ENCODE assay signal across 8 cellular contexts in genomic region chr3:44954962-44955361, GRCh38. TPM values are rescaled to one million over a fixed set of nuclear protein-coding genes. Genes with fewer than 3 reads are reported as not detected.
DNase-seq lines count a peak whose midpoint lies in the region; ATAC-seq and TF ChIP-seq lines count a peak whose summit lies in the region.

No MANE protein-coding gene starts in this region.

- dilution Hi-C loops in mammary epithelial cell (cut with HindIII; ENCODE audit: low sequenced_read_pairs): no loop called here

- POLR2A ChIA-PET in MCF 10A (lab: Yijun Ruan, JAX): no interaction called here

- H3K9ac ChIP-seq in mammary epithelial cell (ENCODE audit: insufficient read depth, low read length): no peak overlapping the region

- H4K20me1 ChIP-seq in mammary epithelial cell (ENCODE audit: insufficient read depth, low read length): no peaks in the 10 kb centered on the region

- H3K36me3 Mint-ChIP-seq in MCF 10A (ENCODE audit: insufficient read depth, unreplicated experiment): peaks cover 19% of the 10 kb centered on the region
- peaks cover 30 to 36% of the 10 kb centered on the region in 2 donors for H3K36me3 Mint-ChIP-seq in stimulated activated naive B cell treated with anti-CD40 and anti-IgM and Interleukin-4, amounts not matched to agents 10 μg/mL and 1 μg/mL and 100 μg/mL, for 72 hours
- H3K36me3 Mint-ChIP-seq in activated naive CD4-positive, alpha-beta T cell treated with anti-CD3 and anti-CD28 coated beads for 36 hours (ENCODE audit: low read depth): peaks cover 5% of the 10 kb centered on the region

- intact Hi-C loops in MCF 10A (cut with micrococcal nuclease): no loop called here
- intact Hi-C loops in mammary epithelial cell (cut with micrococcal nuclease): no loop called here
- intact Hi-C loops in activated naive CD4-positive, alpha-beta T cell treated with anti-CD3 and anti-CD28 coated beads for 36 hours (cut with micrococcal nuclease): no loop called here

- no peak overlapping the region for H3K27ac ChIP-seq in mammary epithelial cell (ENCODE audit: insufficient read depth, low read depth, low read length)

- no peak overlapping the region for H3K4me3 Mint-ChIP-seq in MCF 10A (ENCODE audit: unreplicated experiment)
- H3K4me3 Mint-ChIP-seq in stimulated activated naive B cell treated with anti-CD40 and anti-IgM and Interleukin-4, amounts not matched to agents 10 μg/mL and 1 μg/mL and 100 μg/mL, for 72 hours: no peak overlapping the region
- no peak overlapping the region for H3K4me3 Mint-ChIP-seq in activated naive CD4-positive, alpha-beta T cell treated with anti-CD3 and anti-CD28 coated beads for 36 hours

- TF ChIP-seq CTCF in MCF 10A (IDR thresholded peaks at IDR 0.05; ENCODE audit: unreplicated experiment) (no peak), mammary epithelial cell (conservative IDR thresholded peaks at IDR 0.05 in 1 of 2, IDR thresholded peaks at IDR 0.05 in 1 of 2; ENCODE audit: extremely low read depth in 1 of 2, insufficient read depth in 1 of 2, low read depth in 1 of 2, low read length in 2 of 2) (no peak)

- no peaks in the 10 kb centered on the region for H3K27me3 ChIP-seq in mammary epithelial cell (ENCODE audit: insufficient read depth, low read length)

- H3K79me2 ChIP-seq in mammary epithelial cell (ENCODE audit: insufficient read depth, low read length): peaks cover 94% of the 10 kb centered on the region

- no peaks in the 10 kb centered on the region for H3K4me1 Mint-ChIP-seq in MCF 10A (ENCODE audit: insufficient read depth, unreplicated experiment)
- peaks cover 42 to 57% of the 10 kb centered on the region in 2 donors for H3K4me1 Mint-ChIP-seq in stimulated activated naive B cell treated with anti-CD40 and anti-IgM and Interleukin-4, amounts not matched to agents 10 μg/mL and 1 μg/mL and 100 μg/mL, for 72 hours
- H3K4me1 Mint-ChIP-seq in activated naive CD4-positive, alpha-beta T cell treated with anti-CD3 and anti-CD28 coated beads for 36 hours (ENCODE audit: low read depth): no peaks in the 10 kb centered on the region

- 35% methylated on average over 2 of the region's 3 CpGs for WGBS in mammary epithelial cell (ENCODE audit: low coverage, missing lambda C conversion rate)

- peaks cover 4% of the 10 kb centered on the region for H3K36me3 ChIP-seq in mammary epithelial cell (ENCODE audit: insufficient read depth, low read length)

- H3K4me2 ChIP-seq in mammary epithelial cell (ENCODE audit: insufficient read depth, low read depth, low read length): no peak overlapping the region

- peak; percentile 99 for ATAC-seq in stimulated activated naive B cell treated with anti-CD40 and anti-IgM and Interleukin-4, amounts not matched to agents 10 μg/mL and 1 μg/mL and 100 μg/mL, for 72 hours (replicated peaks)

- CTCF ChIA-PET in MCF 10A (lab: Yijun Ruan, JAX) (interaction anchor here (1.0 kb wide), 1 partner anchor 14 kb away, joined by 3 read pairs; no protein-coding TSS in a partner anchor), mammary epithelial cell (lab: Charles Lee; ENCODE audit: low non-redundant PET) (no interaction called here)
- CTCF ChIA-PET in activated naive CD4-positive, alpha-beta T cell treated with anti-CD3 and anti-CD28 coated beads for 36 hours (lab: Charles Lee): no interaction called here

- DNase-seq in MCF 10A (ENCODE audit: unreplicated experiment) (peak; percentile 49), mammary epithelial cell (no peak), HT-29 (ENCODE audit: low spot score) (peak; percentile 52), dermis blood vessel endothelial cell (peak; percentile 73), COLO668 (lab: John Stamatoyannopoulos, UW; ENCODE audit: unreplicated experiment) (no peak)
- DNase-seq in stimulated activated naive B cell treated with anti-CD40 and anti-IgM and Interleukin-4, amounts not matched to agents 10 μg/mL and 1 μg/mL and 100 μg/mL, for 72 hours: no peak
- DNase-seq in activated naive CD4-positive, alpha-beta T cell treated with anti-CD3 and anti-CD28 coated beads for 36 hours: no peak
- no peak for DNase-seq in stimulated activated naive CD4-positive, alpha-beta T cell (lab: John Stamatoyannopoulos, UW)

- H2AFZ ChIP-seq in mammary epithelial cell (ENCODE audit: low read depth, low read length): no peak overlapping the region

- no TSS peak for BruUV-seq in MCF 10A (replicated peaks; lab: Mats Ljungman, UMichigan)
- no TSS peak for BruUV-seq in mammary epithelial cell (replicated peaks; lab: Mats Ljungman, UMichigan)

- H3K27ac Mint-ChIP-seq in MCF 10A (ENCODE audit: low read depth, unreplicated experiment): no peak overlapping the region
- H3K27ac Mint-ChIP-seq in stimulated activated naive B cell treated with anti-CD40 and anti-IgM and Interleukin-4, amounts not matched to agents 10 μg/mL and 1 μg/mL and 100 μg/mL, for 72 hours: peak overlapping the region; percentile 60
- no peak overlapping the region for H3K27ac Mint-ChIP-seq in activated naive CD4-positive, alpha-beta T cell treated with anti-CD3 and anti-CD28 coated beads for 36 hours

- no peak overlapping the region for H3K4me3 ChIP-seq in mammary epithelial cell (replicated peaks in 1 of 3; ENCODE audit: insufficient read depth in 1 of 3, low read depth in 2 of 3, low read length in 3 of 3)

- in situ Hi-C loops in mammary epithelial cell (cut with MboI; ENCODE audit: low sequenced_read_pairs in 2 of 2): no loop called here

- H3K9me3 ChIP-seq in mammary epithelial cell (replicated peaks; ENCODE audit: insufficient read depth, low read length): no peaks in the 10 kb centered on the region

- peaks cover 9% of the 10 kb centered on the region for H3K4me1 ChIP-seq in mammary epithelial cell (ENCODE audit: insufficient read depth, low read length)

- no peaks in the 10 kb centered on the region for H3K9me3 Mint-ChIP-seq in MCF 10A (ENCODE audit: unreplicated experiment)
- no peaks in the 10 kb centered on the region for H3K9me3 Mint-ChIP-seq in stimulated activated naive B cell treated with anti-CD40 and anti-IgM and Interleukin-4, amounts not matched to agents 10 μg/mL and 1 μg/mL and 100 μg/mL, for 72 hours
- no peaks in the 10 kb centered on the region for H3K9me3 Mint-ChIP-seq in activated naive CD4-positive, alpha-beta T cell treated with anti-CD3 and anti-CD28 coated beads for 36 hours

- no peaks in the 10 kb centered on the region for H3K27me3 Mint-ChIP-seq in MCF 10A (ENCODE audit: insufficient read depth, unreplicated experiment)
- H3K27me3 Mint-ChIP-seq in stimulated activated naive B cell treated with anti-CD40 and anti-IgM and Interleukin-4, amounts not matched to agents 10 μg/mL and 1 μg/mL and 100 μg/mL, for 72 hours: no peaks in the 10 kb centered on the region
- H3K27me3 Mint-ChIP-seq in activated naive CD4-positive, alpha-beta T cell treated with anti-CD3 and anti-CD28 coated beads for 36 hours (ENCODE audit: low read depth): no peaks in the 10 kb centered on the region

RNA-seq across cellular contexts. Expression of gene ZDHHC3, which starts 21.0 kb away (rescaled TPM):
- total RNA-seq in MCF 10A (2022) (37.7 and 40.1 TPM in 2 replicates), mammary epithelial cell (100 to 1,000 TPM in 1 of 2 donors, 10 to 100 TPM in 1; 85.7 to 106 TPM), dermis blood vessel endothelial cell (69.4 and 98.2 TPM in 2 replicates)
- 192 TPM for polyA plus RNA-seq in mammary epithelial cell
- 314 TPM for polyA minus RNA-seq in mammary epithelial cell
- 136 and 145 TPM in 2 replicates for total RNA-seq in HT-29 (2014; rRNA removed; shearing (Covaris generic))
- total RNA-seq in activated naive CD4-positive, alpha-beta T cell treated with anti-CD3 and anti-CD28 coated beads for 36 hours: 10 to 100 TPM; 29.5 to 31.0 TPM

RNA-seq across cellular contexts. Expression of gene EXOSC7, which starts 21.1 kb away (rescaled TPM):
- total RNA-seq in MCF 10A (2022): 59.7 and 73.3 TPM in 2 replicates
- total RNA-seq in mammary epithelial cell: 10 to 100 TPM; 34.5 to 59.8 TPM
- polyA plus RNA-seq in mammary epithelial cell: 93.4 TPM
- 50.0 TPM for polyA minus RNA-seq in mammary epithelial cell
- total RNA-seq in HT-29 (2014; rRNA removed; shearing (Covaris generic)): 35.2 and 45.8 TPM in 2 replicates
- total RNA-seq in dermis blood vessel endothelial cell: 39.1 and 50.4 TPM in 2 replicates
- total RNA-seq in activated naive CD4-positive, alpha-beta T cell treated with anti-CD3 and anti-CD28 coated beads for 36 hours: 10 to 100 TPM; 61.4 to 64.7 TPM

Comparison
In these comparisons a context has a peak if more than half of its experiments do, and no peak if none do; other contexts are left out.
1. DNase-seq: peak in MCF 10A (single experiment), HT-29 (single experiment) and dermis blood vessel endothelial cell (single experiment); none in mammary epithelial cell (single experiment), stimulated activated naive B cell treated with anti-CD40 and anti-IgM and Interleukin-4, amounts not matched to agents 10 μg/mL and 1 μg/mL and 100 μg/mL, for 72 hours (single experiment), activated naive CD4-positive, alpha-beta T cell treated with anti-CD3 and anti-CD28 coated beads for 36 hours (single experiment), COLO668 (single experiment) and stimulated activated naive CD4-positive, alpha-beta T cell (0 of 6).